Comparison of ENCODE assay signal across 13 cellular contexts in genomic region chr2:169865492-169865891, GRCh38. TPM values are rescaled to one million over a fixed set of nuclear protein-coding genes. Genes with fewer than 3 reads are reported as not detected.
A peak's percentile ranks its signal among the peaks of the same experiment; 100 is the strongest.
DNase-seq lines count a peak whose midpoint lies in the region; ATAC-seq and TF ChIP-seq lines count a peak whose summit lies in the region.
"Had no signal": no experiment of that assay in that cellular context is flagged by ENCODE, and none has a peak within 500 bp of the region (broad histone marks: within the 10 kb centered on the region; RNA-seq: fewer than 3 reads in every experiment).

No MANE protein-coding gene starts in this region.

- POLR2A ChIA-PET in HEK293 (lab: Yijun Ruan, JAX), result no interaction called here

- no peaks in the 10 kb centered on the region for H3K9me3 Mint-ChIP-seq in osteocyte (ENCODE audit: unreplicated experiment)
- H3K9me3 Mint-ChIP-seq: CD8-positive, alpha-beta T cell had no signal

- no peaks in the 10 kb centered on the region for H3K27me3 ChIP-seq in aorta (ENCODE audit: control insufficient read depth in 1 of 2, insufficient read depth in 2 of 2, low read length in 1 of 2)

- 86 to 88% methylated on average over 2 of the region's 2 CpGs for WGBS in aorta, 2 donors

- H3K4me1 ChIP-seq in HEK293 (ENCODE audit: control insufficient read depth, insufficient read depth, low read length), result no peaks in the 10 kb centered on the region
- H3K4me1 ChIP-seq in aorta (ENCODE audit: control insufficient read depth in 1 of 2, insufficient read depth in 2 of 2, low read length in 2 of 2), result no peaks in the 10 kb centered on the region
- H3K4me1 ChIP-seq: Caco-2 had no signal

- no peak overlapping the region for H3K4me3 Mint-ChIP-seq in osteocyte (ENCODE audit: unreplicated experiment)
- H3K4me3 Mint-ChIP-seq: CD8-positive, alpha-beta T cell had no signal

- H3K27ac ChIP-seq in HEK293 (ENCODE audit: extremely low read depth, low read depth, low read length) (no peak overlapping the region), aorta (ENCODE audit: low read depth in 1 of 2, low read length in 2 of 2) (no peak overlapping the region)

- no peak overlapping the region for H3K4me3 ChIP-seq in HEK293 (ENCODE audit: low read depth, low read length)
- no peak overlapping the region for H3K4me3 ChIP-seq in aorta (ENCODE audit: low read length in 2 of 2)

- CTCF ChIA-PET in HEK293 (lab: Yijun Ruan, JAX), result interaction anchor here (0.7 to 1.8 kb wide), 2 partner anchors 28 to 41 kb away, joined by 3 to 8 read pairs; partner anchors contain the start of gene METTL5

- intact Hi-C loops in Right ventricle myocardium superior (cut with DNase I) (no loop called here), Right ventricle myocardium inferior (cut with DNase I) (no loop called here), aorta (cut with DNase I) (no loop called here)

- H3K36me3 ChIP-seq in HEK293 (ENCODE audit: control insufficient read depth in 2 of 2, insufficient read depth in 1 of 2, low read length in 2 of 2), result no peaks in the 10 kb centered on the region
- H3K36me3 ChIP-seq in aorta (ENCODE audit: control insufficient read depth in 1 of 2, insufficient read depth in 2 of 2, low read length in 1 of 2), result no peaks in the 10 kb centered on the region

- TF ChIP-seq CTCF in HEK293 (tag by site-specific recombination; IDR thresholded peaks at IDR 0.05) (no peak), osteocyte (IDR thresholded peaks at IDR 0.05) (no peak)

- H3K27ac Mint-ChIP-seq in osteocyte (ENCODE audit: unreplicated experiment), result no peak overlapping the region
- H3K27ac Mint-ChIP-seq: CD8-positive, alpha-beta T cell had no signal

- no peak for DNase-seq in Right ventricle myocardium superior
- DNase-seq in Right ventricle myocardium inferior (ENCODE audit: missing footprints), result no peak
- DNase-seq in aorta, result no peak
- no peak for DNase-seq in HuH-7.5 (ENCODE audit: low spot score)
- DNase-seq in osteocyte (ENCODE audit: extremely low spot score, unreplicated experiment), result no peak
- DNase-seq: C1 segment of cervical spinal cord; Caco-2; CD8-positive, alpha-beta T cell; DMS153; DND-41; H7; HCEC 1CT had no signal

- no peaks in the 10 kb centered on the region for H3K36me3 Mint-ChIP-seq in osteocyte (ENCODE audit: unreplicated experiment)

- H3K27me3 Mint-ChIP-seq in osteocyte (ENCODE audit: unreplicated experiment), result no peaks in the 10 kb centered on the region

- no peaks in the 10 kb centered on the region for H3K9me3 ChIP-seq in HEK293 (ENCODE audit: control insufficient read depth, insufficient read depth, low read depth, low read length)
- no peaks in the 10 kb centered on the region for H3K9me3 ChIP-seq in aorta (ENCODE audit: control insufficient read depth, low read length)
- H3K9me3 ChIP-seq: Caco-2 had no signal

- ATAC-seq in Right ventricle myocardium superior (ENCODE audit: poor library complexity) (peak; percentile 20), Right ventricle myocardium inferior (no peak), aorta (ENCODE audit: low FRiP score) (peak; percentile 44)
- ATAC-seq: CD8-positive, alpha-beta T cell had no signal

- H3K4me1 Mint-ChIP-seq in osteocyte (ENCODE audit: unreplicated experiment), result peaks cover 11% of the 10 kb centered on the region

TF ChIP-seq in HEK293, 187 proteins besides CTCF, POLR2A, EP300 and RAD21:
- TF ChIP-seq PRDM1 (tag by site-specific recombination; IDR thresholded peaks at IDR 0.05) (peak; percentile 83), ZNF426 (tag by site-specific recombination; IDR thresholded peaks at IDR 0.05) (no peak)

RNA-seq across cellular contexts. Expression of gene UBR3, which starts 38.2 kb away (rescaled TPM):
- 112 TPM for total RNA-seq in Right ventricle myocardium superior
- 109 TPM for total RNA-seq in Right ventricle myocardium inferior
- 10 to 100 TPM; 58.6 to 63.9 TPM for total RNA-seq in aorta
- 10 to 100 TPM in 1 of 2 donors, 1 to 10 TPM in 1; 6.1 to 23.8 TPM for polyA plus RNA-seq in aorta
- 34.5 and 38.0 TPM in 2 replicates for total RNA-seq in osteocyte

RNA-seq across cellular contexts. Expression of gene METTL5, which starts 40.8 kb away (rescaled TPM):
- total RNA-seq in Right ventricle myocardium superior, result 69.1 TPM
- total RNA-seq in Right ventricle myocardium inferior, result 69.8 TPM
- total RNA-seq in aorta, result 10 to 100 TPM; 45.8 to 60.7 TPM
- polyA plus RNA-seq in aorta, result 100 to 1,000 TPM in 1 of 2 donors, 10 to 100 TPM in 1; 76.4 to 245 TPM
- total RNA-seq in osteocyte, result 37.6 and 42.8 TPM in 2 replicates
